ENCODE assay signal across 7 cellular contexts in genomic region chr1:44212355-44213221, GRCh38. TPM values are rescaled to one million over a fixed set of nuclear protein-coding genes. Genes with fewer than 3 reads are reported as not detected.
DNase-seq lines count a peak whose midpoint lies in the region; ATAC-seq and TF ChIP-seq lines count a peak whose summit lies in the region.

No MANE protein-coding gene starts in this region.

- no peaks in the 10 kb centered on the region for H3K27me3 ChIP-seq in HUES64 (ENCODE audit: insufficient read depth, low read length)
- no peaks in the 10 kb centered on the region for H3K27me3 ChIP-seq in right atrium auricular region

- H3K4me3 ChIP-seq in HUES64 (ENCODE audit: low read length): peak overlapping the region; percentile 90
- peak overlapping the region; percentile 83 to 93 for H3K4me3 ChIP-seq in right atrium auricular region

- TF ChIP-seq CTCF in right atrium auricular region (IDR thresholded peaks at IDR 0.05): no peak

- H3K9me3 ChIP-seq in HUES64 (ENCODE audit: insufficient read depth, low read depth, low read length): no peaks in the 10 kb centered on the region
- H3K9me3 ChIP-seq in right atrium auricular region: no peaks in the 10 kb centered on the region

- POLR2A ChIA-PET in activated CD8-positive, alpha-beta T cell treated with anti-CD3 and anti-CD28 coated beads, Interleukin-2, amount 10 ng/mL, durations not matched to agents 7 days and 5 days (lab: Charles Lee): interaction anchor here (0.6 to 1.5 kb wide), 8 partner anchors 11 to 1553 kb away, joined by 3 to 9 read pairs (median 5); no protein-coding TSS in a partner anchor

- H3K27ac ChIP-seq in HUES64 (ENCODE audit: low read depth, low read length) (no peak overlapping the region), right atrium auricular region (peak overlapping the region; percentile 73 to 84)

- H3K9ac ChIP-seq in HUES64 (ENCODE audit: low read depth, low read length): peak overlapping the region; percentile 40; the same call in 1 of the 2 replicates

- peak overlapping the region; percentile 92 for H3K27ac Mint-ChIP-seq in activated CD8-positive, alpha-beta T cell treated with anti-CD3 and anti-CD28 coated beads, Interleukin-2, amount 10 ng/mL, durations not matched to agents 7 days and 5 days

- 73% methylated on average over 9 of the region's 9 CpGs for WGBS in HUES64

- no peaks in the 10 kb centered on the region for H3K9me3 Mint-ChIP-seq in activated CD8-positive, alpha-beta T cell treated with anti-CD3 and anti-CD28 coated beads, Interleukin-2, amount 10 ng/mL, durations not matched to agents 7 days and 5 days (ENCODE audit: insufficient read depth)

- peaks cover 27% of the 10 kb centered on the region for H3K4me1 Mint-ChIP-seq in activated CD8-positive, alpha-beta T cell treated with anti-CD3 and anti-CD28 coated beads, Interleukin-2, amount 10 ng/mL, durations not matched to agents 7 days and 5 days (ENCODE audit: low read depth)

- H3K27me3 Mint-ChIP-seq in activated CD8-positive, alpha-beta T cell treated with anti-CD3 and anti-CD28 coated beads, Interleukin-2, amount 10 ng/mL, durations not matched to agents 7 days and 5 days (ENCODE audit: low read depth): peaks cover 4% of the 10 kb centered on the region

- H3K4me1 ChIP-seq in HUES64 (ENCODE audit: insufficient read depth, low read length): no peaks in the 10 kb centered on the region
- peaks cover 0 to 19% of the 10 kb centered on the region in 2 donors for H3K4me1 ChIP-seq in right atrium auricular region

- H3K36me3 ChIP-seq in HUES64 (ENCODE audit: insufficient read depth, low read length) (peaks cover 31% of the 10 kb centered on the region), right atrium auricular region (no peaks in the 10 kb centered on the region)

- peaks cover 11% of the 10 kb centered on the region for H3K36me3 Mint-ChIP-seq in activated CD8-positive, alpha-beta T cell treated with anti-CD3 and anti-CD28 coated beads, Interleukin-2, amount 10 ng/mL, durations not matched to agents 7 days and 5 days (ENCODE audit: low read depth)

- peak; percentile 52 for ATAC-seq in activated CD8-positive, alpha-beta T cell treated with anti-CD3 and anti-CD28 coated beads, Interleukin-2, amount 10 ng/mL, durations not matched to agents 7 days and 5 days
- ATAC-seq in GM18873 (IDR thresholded peaks at IDR 0.05; ENCODE audit: low FRiP score, unreplicated experiment) (no peak), HG03108 (IDR thresholded peaks at IDR 0.05; ENCODE audit: unreplicated experiment) (no peak)

- H3K4me3 Mint-ChIP-seq in activated CD8-positive, alpha-beta T cell treated with anti-CD3 and anti-CD28 coated beads, Interleukin-2, amount 10 ng/mL, durations not matched to agents 7 days and 5 days: peak overlapping the region; percentile 95

- peak; percentile 64 for DNase-seq in activated CD8-positive, alpha-beta T cell treated with anti-CD3 and anti-CD28 coated beads, Interleukin-2, amount 10 ng/mL, durations not matched to agents 7 days and 5 days
- DNase-seq in right atrium auricular region (ENCODE audit: low spot score) (no peak), DMS79 treated with DMSO at 0.1 percent for 48 hours (lab: John Stamatoyannopoulos, UW) (no peak)
- peak; percentile 31 to 42 for DNase-seq in stimulated activated CD4-positive, alpha-beta T cell treated with anti-CD3 and anti-CD28 coated beads, Interleukin-2, amount 100 ng/mL, for 24 hours

- CTCF ChIA-PET in activated CD8-positive, alpha-beta T cell treated with anti-CD3 and anti-CD28 coated beads, Interleukin-2, amount 10 ng/mL, durations not matched to agents 7 days and 5 days (lab: Charles Lee): interaction anchor here (0.7 to 1.8 kb wide), 10 partner anchors 12 to 359 kb away, joined by 3 to 11 read pairs (median 3); no protein-coding TSS in a partner anchor

RNA-seq across cellular contexts. Expression of gene DMAP1, which starts 0.7 kb away (rescaled TPM):
- polyA plus RNA-seq in HUES64 (2013, experiment 1 of 2): 41.6 TPM
- 37.8 TPM for polyA plus RNA-seq in HUES64 (2013, experiment 2 of 2)
- total RNA-seq in activated CD8-positive, alpha-beta T cell treated with anti-CD3 and anti-CD28 coated beads, Interleukin-2, amount 10 ng/mL, durations not matched to agents 7 days and 5 days: 10 to 100 TPM; 33.3 to 34.9 TPM
- total RNA-seq in right atrium auricular region: 10 to 100 TPM; 23.0 to 32.1 TPM

Comparison
In these comparisons a context has a peak if more than half of its experiments do, and no peak if none do; other contexts are left out.
1. DNase-seq: peak in activated CD8-positive, alpha-beta T cell treated with anti-CD3 and anti-CD28 coated beads, Interleukin-2, amount 10 ng/mL, durations not matched to agents 7 days and 5 days (single experiment) and stimulated activated CD4-positive, alpha-beta T cell treated with anti-CD3 and anti-CD28 coated beads, Interleukin-2, amount 100 ng/mL, for 24 hours (2 of 2); none in right atrium auricular region (single experiment) and DMS79 treated with DMSO at 0.1 percent for 48 hours (single experiment).